Comparison of ENCODE assay signal across 8 cellular contexts in genomic region chr18:74806700-74807416, GRCh38.
A peak's percentile ranks its signal among the peaks of the same experiment; 100 is the strongest.
DNase-seq lines count a peak whose midpoint lies in the region; ATAC-seq, FAIRE-seq and TF ChIP-seq lines count a peak whose summit lies in the region.

No MANE protein-coding gene starts in this region.

- H3K27me3 ChIP-seq in kidney epithelial cell (ENCODE audit: control insufficient read depth, insufficient read depth, low read length) (no peaks in the 10 kb centered on the region), A673 (replicated peaks; ENCODE audit: insufficient read depth, low read depth, low read length, poor library complexity) (no peaks in the 10 kb centered on the region)

- no peaks in the 10 kb centered on the region for H3K4me1 ChIP-seq in A673 (ENCODE audit: insufficient read depth, low read length, poor library complexity, severe bottlenecking)

- POLR2A ChIA-PET in A673 (lab: Charles Lee; ENCODE audit: low non-redundant PET) = no interaction called here

- peak; percentile 98 for ATAC-seq in GM19043 (IDR thresholded peaks at IDR 0.05; ENCODE audit: low read depth, unreplicated experiment)
- ATAC-seq in HG03103 (IDR thresholded peaks at IDR 0.05; ENCODE audit: low read depth, unreplicated experiment) = peak; percentile 96

- H3K9me3 ChIP-seq in A673 (ENCODE audit: low read depth, low read length, poor library complexity, severe bottlenecking) = no peaks in the 10 kb centered on the region

- peak; percentile 95 for FAIRE-seq in RCC 7860 (lab: Jason Lieb, UNC)

- CTCF ChIA-PET in A673 (lab: Charles Lee) = no interaction called here

- BruUV-seq in A673 (replicated peaks; lab: Mats Ljungman, UMichigan) = no TSS peak

- intact Hi-C loops in A673 (cut with micrococcal nuclease; ENCODE audit: unreplicated experiment) = no loop called here

- no peaks in the 10 kb centered on the region for H3K36me3 ChIP-seq in kidney epithelial cell (ENCODE audit: control insufficient read depth, insufficient read depth, low read length)
- H3K36me3 ChIP-seq in A673 (ENCODE audit: insufficient read depth, low read length, poor library complexity, severe bottlenecking) = no peaks in the 10 kb centered on the region

- no peak overlapping the region for H3K27ac ChIP-seq in A673 (ENCODE audit: low read depth, low read length, poor library complexity, severe bottlenecking)

- no peak for TF ChIP-seq CTCF in kidney epithelial cell (IDR thresholded peaks at IDR 0.05; ENCODE audit: insufficient read depth, low read length, poor library complexity, severe bottlenecking)
- no peak for TF ChIP-seq CTCF in A673 (conservative IDR thresholded peaks at IDR 0.05; ENCODE audit: low read depth, low read length)

- peak; percentile 3 for DNase-seq in CD1c-positive myeloid dendritic cell (ENCODE audit: extremely low spot score)
- peak; percentile 85 for DNase-seq in RCC 7860 (ENCODE audit: low spot score)
- DNase-seq in kidney epithelial cell (ENCODE audit: low read depth) = peak; percentile 93
- DNase-seq in A673 (ENCODE audit: low spot score) = no peak
- no peak for DNase-seq in NCI-H524 treated with DMSO at 0.1 percent for 48 hours (lab: John Stamatoyannopoulos, UW)
- no peak for DNase-seq in COLO668 (lab: John Stamatoyannopoulos, UW; ENCODE audit: unreplicated experiment)

- H3K4me3 ChIP-seq in kidney epithelial cell (ENCODE audit: low read depth, low read length) = no peak overlapping the region
- H3K4me3 ChIP-seq in A673 (ENCODE audit: low read depth, low read length, poor library complexity, severe bottlenecking) = no peak overlapping the region

Comparison
In these comparisons a context has a peak if more than half of its experiments do, and no peak if none do; other contexts are left out.
1. DNase-seq: peak in CD1c-positive myeloid dendritic cell (single experiment), RCC 7860 (single experiment) and kidney epithelial cell (single experiment); none in A673 (single experiment), NCI-H524 treated with DMSO at 0.1 percent for 48 hours (single experiment) and COLO668 (single experiment).